Comparison of ENCODE assay signal across 1 cellular context in genomic region chr12:28780096-28780495, GRCh38.
TF ChIP-seq lines count a peak whose summit lies in the region.

No MANE protein-coding gene starts in this region.

TF ChIP-seq in K562, 482 proteins besides CTCF, POLR2A, EP300 and RAD21 (continued from another document):
- TF ChIP-seq FOXA3 (CRISPR knock-in tag; conservative IDR thresholded peaks at IDR 0.05 in 1 of 2, IDR thresholded peaks at IDR 0.05 in 1 of 2) (no peak), EHMT2 (IDR thresholded peaks at IDR 0.05) (no peak), KAT8 (IDR thresholded peaks at IDR 0.05; ENCODE audit: low read depth) (no peak), JUN (IDR thresholded peaks at IDR 0.05; ENCODE audit: borderline replicate concordance, low read depth, low read length) (peak; percentile 87), JUN (CRISPR knock-in tag; IDR thresholded peaks at IDR 0.05; ENCODE audit: borderline replicate concordance) (no peak), DACH1 (IDR thresholded peaks at IDR 0.05; ENCODE audit: partially characterized antibody) (no peak), TFAM (CRISPR knock-in tag; conservative IDR thresholded peaks at IDR 0.05) (no peak), CREM (IDR thresholded peaks at IDR 0.05; ENCODE audit: low read depth) (0 out of 2 replicates have a peak, but pooled peaks have one; percentile 21), MAZ (CRISPR knock-in tag; conservative IDR thresholded peaks at IDR 0.05 in 1 of 2, IDR thresholded peaks at IDR 0.05 in 1 of 2) (no peak), SMAD2 (IDR thresholded peaks at IDR 0.05; ENCODE audit: low read depth, low read length) (no peak), NR2C2 (CRISPR knock-in tag; IDR thresholded peaks at IDR 0.05) (no peak), NR2C2 (tag; IDR thresholded peaks at IDR 0.05) (peak; percentile 20; the same call in 1 of the 2 replicates), JUND (IDR thresholded peaks at IDR 0.05; ENCODE audit: borderline replicate concordance, low read depth, low read length) (peak; percentile 83; the same call in 1 of the 2 replicates), JUND (tag; IDR thresholded peaks at IDR 0.05; ENCODE audit: borderline replicate concordance, low read depth, low read length) (peak; percentile 62), TOE1 (IDR thresholded peaks at IDR 0.05; ENCODE audit: borderline replicate concordance) (0 out of 2 replicates have a peak, but pooled peaks have one; percentile 32), TOE1 (CRISPR knock-in tag; IDR thresholded peaks at IDR 0.05; ENCODE audit: borderline replicate concordance, low read depth) (no peak), CEBPG (CRISPR knock-in tag; IDR thresholded peaks at IDR 0.05) (no peak), CEBPG (tag; conservative IDR thresholded peaks at IDR 0.05 in 1 of 2, IDR thresholded peaks at IDR 0.05 in 1 of 2) (no peak), CBFA2T3 (IDR thresholded peaks at IDR 0.05) (peak; percentile 30; the same call in 1 of the 2 replicates), NFATC3 (IDR thresholded peaks at IDR 0.05) (no peak), ATF2 (CRISPR knock-in tag; IDR thresholded peaks at IDR 0.05) (no peak), FOS (IDR thresholded peaks at IDR 0.05; ENCODE audit: extremely low read depth, insufficient read length) (peak; percentile 33), ETV1 (tag; conservative IDR thresholded peaks at IDR 0.05; ENCODE audit: low read depth) (no peak), MITF (IDR thresholded peaks at IDR 0.05) (0 out of 2 replicates have a peak, but pooled peaks have one; percentile 33), PHB (CRISPR knock-in tag; IDR thresholded peaks at IDR 0.05) (no peak), ATF4 (CRISPR knock-in tag; IDR thresholded peaks at IDR 0.05) (no peak), ZNF584 (CRISPR knock-in tag; IDR thresholded peaks at IDR 0.05; ENCODE audit: low read depth) (no peak), ZSCAN32 (CRISPR knock-in tag; IDR thresholded peaks at IDR 0.05) (no peak), MCM3 (IDR thresholded peaks at IDR 0.05) (no peak), E2F4 (CRISPR knock-in tag; IDR thresholded peaks at IDR 0.05; ENCODE audit: low read depth) (no peak)
